In genomic region chr15:65953622-65954021, GRCh38 we compare ENCODE assay signal across 19 cellular contexts.
"Had no signal": no experiment of that assay in that cellular context is flagged by ENCODE, and none has a peak within 500 bp of the region (broad histone marks: within the 10 kb centered on the region; RNA-seq: fewer than 3 reads in every experiment).

No MANE protein-coding gene starts in this region.

- H3K4me3 ChIP-seq: body of pancreas, gastroesophageal sphincter, heart right ventricle, mucosa of descending colon, suprapubic skin, tibial nerve had no signal

- H3K79me2 ChIP-seq: parathyroid adenoma had no signal

- H3K4me1 ChIP-seq: body of pancreas, gastroesophageal sphincter, heart right ventricle, parathyroid adenoma, suprapubic skin, tibial nerve had no signal

- H3K4me3 Mint-ChIP-seq: activated naive CD4-positive, alpha-beta T cell treated with anti-CD3 and anti-CD28 coated beads, Interleukin-2, amount 50 U/mL, for 24 hours; nephron progenitor cell; stimulated activated naive CD8-positive, alpha-beta T cell treated with anti-CD3 and anti-CD28 coated beads, Interleukin-15, Interleukin-2, amounts not matched to agents 100 ng/mL and 50 ng/mL, for 24 hours had no signal

- DNase-seq: activated gamma-delta T cell treated with Interleukin-2 at 50 U/mL for 16 hours; activated T-cell treated with anti-CD3 and anti-CD28 coated beads, Interleukin-2, amount 50 U/mL, for 1 hour; body of pancreas; heart right ventricle; left colon; mesenchymal stem cell; mucosa of descending colon; nephron progenitor cell; right cardiac atrium; stimulated activated CD4-positive, alpha-beta T cell treated with anti-CD3 and anti-CD28 coated beads, Interleukin-1b, Interleukin-23, amount 100 ng/mL, for 48 hours had no signal

- H2AFZ ChIP-seq: parathyroid adenoma had no signal

- H3K27ac Mint-ChIP-seq: activated naive CD4-positive, alpha-beta T cell treated with anti-CD3 and anti-CD28 coated beads, Interleukin-2, amount 50 U/mL, for 24 hours; nephron progenitor cell; stimulated activated naive CD8-positive, alpha-beta T cell treated with anti-CD3 and anti-CD28 coated beads, Interleukin-15, Interleukin-2, amounts not matched to agents 100 ng/mL and 50 ng/mL, for 24 hours had no signal

- FAIRE-seq: TTC549 had no signal

- H3K9ac ChIP-seq: parathyroid adenoma had no signal

- H3K9me3 Mint-ChIP-seq: activated naive CD4-positive, alpha-beta T cell treated with anti-CD3 and anti-CD28 coated beads, Interleukin-2, amount 50 U/mL, for 24 hours; nephron progenitor cell; stimulated activated naive CD8-positive, alpha-beta T cell treated with anti-CD3 and anti-CD28 coated beads, Interleukin-15, Interleukin-2, amounts not matched to agents 100 ng/mL and 50 ng/mL, for 24 hours had no signal

- H3K36me3 ChIP-seq: gastroesophageal sphincter, heart right ventricle, suprapubic skin, tibial nerve, WERI-Rb-1 had no signal

- H3K4me1 Mint-ChIP-seq: activated naive CD4-positive, alpha-beta T cell treated with anti-CD3 and anti-CD28 coated beads, Interleukin-2, amount 50 U/mL, for 24 hours had no signal

- H3K9me3 ChIP-seq: body of pancreas, gastroesophageal sphincter, heart right ventricle, mucosa of descending colon, suprapubic skin, tibial nerve had no signal

- H3K27me3 ChIP-seq: body of pancreas, tibial nerve had no signal

- H3K27ac ChIP-seq: body of pancreas, epithelial cell of prostate, gastroesophageal sphincter, heart right ventricle, parathyroid adenoma, suprapubic skin, tibial nerve, WERI-Rb-1 had no signal

- ATAC-seq: body of pancreas, gastroesophageal sphincter, heart right ventricle, left colon, mucosa of descending colon, right cardiac atrium had no signal

- H3K36me3 Mint-ChIP-seq: activated naive CD4-positive, alpha-beta T cell treated with anti-CD3 and anti-CD28 coated beads, Interleukin-2, amount 50 U/mL, for 24 hours had no signal
